3 cellular contexts compared by ENCODE assay signal in the genomic region with DNA sequence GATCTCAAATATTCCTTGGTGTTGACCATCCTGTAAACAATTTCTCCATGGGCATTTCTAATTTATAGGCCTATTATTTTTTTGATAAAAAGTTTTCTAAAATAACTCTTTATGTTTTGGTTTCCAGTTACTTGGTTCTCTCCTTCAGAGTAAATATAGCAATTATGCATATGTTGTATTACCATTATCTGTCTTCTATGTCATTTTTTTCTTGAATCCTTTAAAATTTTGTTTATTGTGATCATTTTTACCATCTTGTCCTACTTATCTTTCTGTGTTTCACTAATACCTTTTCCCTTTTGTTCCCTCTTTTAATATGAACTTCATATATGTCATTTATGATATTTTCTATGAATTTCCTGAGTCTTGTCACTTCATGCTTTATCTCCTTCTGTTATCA.
"Had no signal": no experiment of that assay in that cellular context is flagged by ENCODE, and none has a peak within 500 bp of the region (broad histone marks: within the 10 kb centered on the region; RNA-seq: fewer than 3 reads in every experiment).

No MANE protein-coding gene starts in this region.

- DNase-seq: GDM1, GF-D8 had no signal

- H3K4me3 ChIP-seq: GM12878 had no signal
